Comparison of ENCODE assay signal across 19 cellular contexts in genomic region chr14:54609576-54609975, GRCh38. TPM values are rescaled to one million over a fixed set of nuclear protein-coding genes. Genes with fewer than 3 reads are reported as not detected.
DNase-seq lines count a peak whose midpoint lies in the region; ATAC-seq, FAIRE-seq and TF ChIP-seq lines count a peak whose summit lies in the region.
"Had no signal": no experiment of that assay in that cellular context is flagged by ENCODE, and none has a peak within 500 bp of the region (broad histone marks: within the 10 kb centered on the region; RNA-seq: fewer than 3 reads in every experiment).

No MANE protein-coding gene starts in this region.

- H3K9me3 ChIP-seq in left ventricle myocardium inferior (replicated peaks): peaks cover 8% of the 10 kb centered on the region
- H3K9me3 ChIP-seq in astrocyte (ENCODE audit: insufficient read depth, low read depth, low read length): no peaks in the 10 kb centered on the region
- H3K9me3 ChIP-seq in muscle layer of colon (ENCODE audit: low read length): no peaks in the 10 kb centered on the region

- TF ChIP-seq CTCF in left ventricle myocardium inferior (IDR thresholded peaks at IDR 0.05; ENCODE audit: borderline replicate concordance): no peak
- TF ChIP-seq CTCF in astrocyte (IDR thresholded peaks at IDR 0.05; ENCODE audit: insufficient read depth, low read depth, low read length): no peak

- peaks cover 80% of the 10 kb centered on the region for H3K4me1 ChIP-seq in left ventricle myocardium inferior
- peaks cover 35% of the 10 kb centered on the region for H3K4me1 ChIP-seq in astrocyte (ENCODE audit: insufficient read depth, low read length)
- H3K4me1 ChIP-seq in muscle layer of colon (ENCODE audit: insufficient read depth, low read length): peaks cover 26% of the 10 kb centered on the region

- H3K36me3 ChIP-seq in left ventricle myocardium inferior: no peaks in the 10 kb centered on the region
- H3K36me3 ChIP-seq in astrocyte (ENCODE audit: insufficient read depth, low read length): no peaks in the 10 kb centered on the region
- peaks cover 3% of the 10 kb centered on the region for H3K36me3 ChIP-seq in muscle layer of colon (ENCODE audit: insufficient read depth, low read length)

- ATAC-seq in Right ventricle myocardium inferior (no peak), HG03045 (IDR thresholded peaks at IDR 0.05; ENCODE audit: unreplicated experiment) (no peak)
- no peak for ATAC-seq in activated naive CD4-positive, alpha-beta T cell treated with anti-CD3 and anti-CD28 coated beads, Interleukin-2, amount 50 U/mL, for 72 hours
- ATAC-seq: Panc1 had no signal

- H3K9me3 Mint-ChIP-seq in astrocyte (ENCODE audit: unreplicated experiment): peaks cover 2% of the 10 kb centered on the region
- no peaks in the 10 kb centered on the region for H3K9me3 Mint-ChIP-seq in activated naive CD4-positive, alpha-beta T cell treated with anti-CD3 and anti-CD28 coated beads, Interleukin-2, amount 50 U/mL, for 72 hours

- intact Hi-C loops in left ventricle myocardium inferior (cut with micrococcal nuclease) (no loop called here), Right ventricle myocardium inferior (cut with DNase I) (loop anchor here (5.0 kb wide), 1 partner anchor 163 kb away; no protein-coding TSS in a partner anchor)

- H3K9ac ChIP-seq in astrocyte (ENCODE audit: low read length): peak overlapping the region; percentile 53
- no peak overlapping the region for H3K9ac ChIP-seq in muscle layer of colon (ENCODE audit: low read length)
- H3K9ac ChIP-seq: KMS-11 had no signal

- peaks cover 12% of the 10 kb centered on the region for H4K20me1 ChIP-seq in astrocyte (ENCODE audit: insufficient read depth, low read length)

- H3K79me2 ChIP-seq in astrocyte (ENCODE audit: insufficient read depth, low read length): peaks cover 55% of the 10 kb centered on the region

- H3K4me3 Mint-ChIP-seq in astrocyte (ENCODE audit: unreplicated experiment): no peak overlapping the region

- peak overlapping the region; percentile 74 for H3K4me2 ChIP-seq in astrocyte (ENCODE audit: low read length)
- H3K4me2 ChIP-seq: KMS-11 had no signal

- H3K27ac Mint-ChIP-seq in astrocyte (ENCODE audit: unreplicated experiment): no peak overlapping the region
- H3K27ac Mint-ChIP-seq in activated naive CD4-positive, alpha-beta T cell treated with anti-CD3 and anti-CD28 coated beads, Interleukin-2, amount 50 U/mL, for 72 hours: no peak overlapping the region

- H3K27me3 ChIP-seq in left ventricle myocardium inferior (ENCODE audit: low read depth): no peaks in the 10 kb centered on the region
- H3K27me3 ChIP-seq in astrocyte (ENCODE audit: insufficient read depth, low read length): no peaks in the 10 kb centered on the region
- H3K27me3 ChIP-seq in muscle layer of colon (ENCODE audit: control insufficient read depth in 1 of 2, insufficient read depth in 2 of 2, low read length in 2 of 2): no peaks in the 10 kb centered on the region

- H3K4me3 ChIP-seq in left ventricle myocardium inferior (no peak overlapping the region), astrocyte (ENCODE audit: insufficient read depth, low read depth, low read length) (no peak overlapping the region), muscle layer of colon (ENCODE audit: low read depth in 1 of 2, low read length in 2 of 2) (no peak overlapping the region)

- peak overlapping the region; percentile 53 for H3K27ac ChIP-seq in left ventricle myocardium inferior (replicated peaks)
- peak overlapping the region; percentile 63 for H3K27ac ChIP-seq in astrocyte (ENCODE audit: low read depth, low read length)
- peak overlapping the region; percentile 41 for H3K27ac ChIP-seq in muscle layer of colon (ENCODE audit: low read depth, low read length)
- H3K27ac ChIP-seq: KMS-11 had no signal

- peaks cover 42% of the 10 kb centered on the region for H3K4me1 Mint-ChIP-seq in astrocyte (ENCODE audit: low read depth, unreplicated experiment)

- H3K36me3 Mint-ChIP-seq in astrocyte (ENCODE audit: low read depth, unreplicated experiment): peaks cover 9% of the 10 kb centered on the region
- H3K36me3 Mint-ChIP-seq in activated naive CD4-positive, alpha-beta T cell treated with anti-CD3 and anti-CD28 coated beads, Interleukin-2, amount 50 U/mL, for 72 hours: no peaks in the 10 kb centered on the region

- H3K27me3 Mint-ChIP-seq in astrocyte (ENCODE audit: low read depth, unreplicated experiment): no peaks in the 10 kb centered on the region

- H2AFZ ChIP-seq in astrocyte (ENCODE audit: low read depth, low read length): no peak overlapping the region

- FAIRE-seq in astrocyte (lab: Jason Lieb, UNC) (no peak), GM19239 (lab: Jason Lieb, UNC) (no peak)
- FAIRE-seq: H54 had no signal

- DNase-seq in left ventricle myocardium inferior (no peak), Right ventricle myocardium inferior (ENCODE audit: missing footprints) (no peak), astrocyte (ENCODE audit: low read depth) (peak; percentile 37), cortex of kidney (lab: John Stamatoyannopoulos, UW) (no peak), GM19239 (ENCODE audit: insufficient read length, low spot score) (no peak)
- DNase-seq in activated naive CD4-positive, alpha-beta T cell treated with anti-CD3 and anti-CD28 coated beads, Interleukin-2, amount 50 U/mL, for 72 hours (ENCODE audit: low spot score in 2 of 2): no peak
- DNase-seq: 8988T, DMS 273 treated with DMSO at 0.1 percent for 48 hours, MM.1S, NCI-H1105 treated with DMSO at 0.1 percent for 48 hours, NCI-H187 treated with DMSO at 0.1 percent for 48 hours, NCI-H2171 treated with DMSO at 0.1 percent for 48 hours, NCI-H82, SHP77 had no signal

RNA-seq across cellular contexts. Expression of gene SAMD4A, which starts 42.6 kb away (rescaled TPM):
- 173 TPM for total RNA-seq in left ventricle myocardium inferior
- total RNA-seq in Right ventricle myocardium inferior: 128 TPM
- total RNA-seq in astrocyte: 68.2 and 69.0 TPM in 2 replicates
- total RNA-seq in activated naive CD4-positive, alpha-beta T cell treated with anti-CD3 and anti-CD28 coated beads, Interleukin-2, amount 50 U/mL, for 72 hours: 1 to 10 TPM; 2.3 to 6.8 TPM
